17 cellular contexts compared by ENCODE assay signal in genomic region chr17:40495140-40495539, GRCh38. TPM values are rescaled to one million over a fixed set of nuclear protein-coding genes. Genes with fewer than 3 reads are reported as not detected.
"Had no signal": no experiment of that assay in that cellular context is flagged by ENCODE, and none has a peak within 500 bp of the region (broad histone marks: within the 10 kb centered on the region; RNA-seq: fewer than 3 reads in every experiment).

No MANE protein-coding gene starts in this region.

- H3K4me3 ChIP-seq: smooth muscle cell, testis had no signal

- H3K9me3 ChIP-seq: testis had no signal

- ATAC-seq: left ventricle myocardium superior, right cardiac atrium had no signal

- DNase-seq: activated CD4-positive, alpha-beta T cell treated with anti-CD3 and anti-CD28 coated beads, Interleukin-2, amount 50 U/mL, for 1 hour; activated naive CD4-positive, alpha-beta T cell; activated naive CD8-positive, alpha-beta T cell treated with anti-CD3 and anti-CD28 coated beads, Interleukin-2, amount 10 ng/mL, durations not matched to agents 7 days and 5 days; erythroblast; hypothalamus; kidney glomerular epithelial cell; left ventricle myocardium superior; mesenchymal stem cell; nucleus accumbens; stimulated activated CD4-positive, alpha-beta T cell treated with anti-CD3 and anti-CD28 coated beads, Interleukin-4, amount 100 ng/mL, for 4 hours; testis had no signal

- H3K27ac Mint-ChIP-seq: activated naive CD8-positive, alpha-beta T cell treated with anti-CD3 and anti-CD28 coated beads, Interleukin-2, amount 10 ng/mL, durations not matched to agents 7 days and 5 days; nephron; progenitor cell of endocrine pancreas; stimulated activated naive CD8-positive, alpha-beta T cell treated with anti-CD3 and anti-CD28 coated beads, Interleukin-15, Interleukin-2, amounts not matched to agents 100 ng/mL and 50 ng/mL, for 24 hours had no signal

- H3K27me3 ChIP-seq: testis had no signal

- H3K9me3 Mint-ChIP-seq: activated naive CD8-positive, alpha-beta T cell treated with anti-CD3 and anti-CD28 coated beads, Interleukin-2, amount 10 ng/mL, durations not matched to agents 7 days and 5 days; nephron; stimulated activated naive CD8-positive, alpha-beta T cell treated with anti-CD3 and anti-CD28 coated beads, Interleukin-15, Interleukin-2, amounts not matched to agents 100 ng/mL and 50 ng/mL, for 24 hours had no signal

- H3K27ac ChIP-seq: testis had no signal

- H3K4me3 Mint-ChIP-seq: activated naive CD8-positive, alpha-beta T cell treated with anti-CD3 and anti-CD28 coated beads, Interleukin-2, amount 10 ng/mL, durations not matched to agents 7 days and 5 days; nephron; stimulated activated naive CD8-positive, alpha-beta T cell treated with anti-CD3 and anti-CD28 coated beads, Interleukin-15, Interleukin-2, amounts not matched to agents 100 ng/mL and 50 ng/mL, for 24 hours had no signal

RNA-seq across cellular contexts. Expression of gene TNS4, which starts 6.3 kb away (rescaled TPM):
- total RNA-seq: dermis microvascular lymphatic vessel endothelial cell, left ventricle myocardium superior, progenitor cell of endocrine pancreas had no signal
- polyA plus RNA-seq: right cardiac atrium had no signal
